In the genomic region with DNA sequence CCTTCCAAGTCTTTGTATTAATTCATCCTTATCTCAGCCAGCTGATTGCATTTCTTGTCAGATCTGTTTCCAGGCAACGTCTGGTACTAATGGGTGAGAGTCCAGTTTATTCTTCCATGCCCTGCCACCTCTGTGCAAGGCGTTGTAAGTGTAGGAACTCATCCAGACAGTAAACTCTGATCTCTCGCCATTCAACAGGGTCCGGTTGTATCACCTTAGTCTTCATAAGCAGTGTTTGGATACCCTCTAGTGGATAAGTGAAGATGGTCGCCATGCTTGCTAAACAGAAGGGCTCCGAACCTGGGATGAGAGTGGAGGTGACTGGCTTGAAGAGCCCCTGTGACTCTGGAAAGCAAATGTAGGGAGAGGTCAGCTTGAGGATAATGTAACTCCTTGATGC, we compare ENCODE assay signal across 8 cellular contexts. TPM values are rescaled to one million over a fixed set of nuclear protein-coding genes. Genes with fewer than 3 reads are reported as not detected.
A peak's percentile ranks its signal among the peaks of the same experiment; 100 is the strongest.
DNase-seq lines count a peak whose midpoint lies in the region; ATAC-seq and FAIRE-seq lines count a peak whose summit lies in the region.

No MANE protein-coding gene starts in this region.

- DNase-seq in NOMO-1 treated with DMSO at 0.1 percent for 48 hours (lab: John Stamatoyannopoulos, UW; ENCODE audit: unreplicated experiment) = peak; percentile 4
- DNase-seq in NOMO-1 treated with dmso at 0.1 percent for 144 hours (lab: John Stamatoyannopoulos, UW; ENCODE audit: unreplicated experiment) = no peak
- DNase-seq in HPDE6-E6E7 (ENCODE audit: extremely low spot score) = peak; percentile 14
- peak; percentile 26 for DNase-seq in RCC 7860 (ENCODE audit: low spot score)
- DNase-seq in dermis microvascular lymphatic vessel endothelial cell (ENCODE audit: low read depth in 2 of 2) = peak; percentile 54 to 67
- DNase-seq in medulla oblongata (ENCODE audit: extremely low spot score) = peak; percentile 51
- no peak for DNase-seq in dedifferentiated amniotic fluid mesenchymal stem cell (ENCODE audit: extremely low spot score)

- ATAC-seq in HG02571 (IDR thresholded peaks at IDR 0.05; ENCODE audit: unreplicated experiment) = no peak

- no peak for FAIRE-seq in RCC 7860 (lab: Jason Lieb, UNC)

RNA-seq across cellular contexts. Expression of gene CMTM7, which starts 51.6 kb away (rescaled TPM):
- total RNA-seq in dermis microvascular lymphatic vessel endothelial cell = 19.8 and 28.1 TPM in 2 replicates

Comparison
In these comparisons a context has a peak if more than half of its experiments do, and no peak if none do; other contexts are left out.
1. DNase-seq: peak in NOMO-1 treated with DMSO at 0.1 percent for 48 hours (single experiment), HPDE6-E6E7 (single experiment), RCC 7860 (single experiment), dermis microvascular lymphatic vessel endothelial cell (2 of 2) and medulla oblongata (single experiment); none in NOMO-1 treated with dmso at 0.1 percent for 144 hours (single experiment) and dedifferentiated amniotic fluid mesenchymal stem cell (single experiment).